ENCODE assay signal across 22 cellular contexts in the genomic region with DNA sequence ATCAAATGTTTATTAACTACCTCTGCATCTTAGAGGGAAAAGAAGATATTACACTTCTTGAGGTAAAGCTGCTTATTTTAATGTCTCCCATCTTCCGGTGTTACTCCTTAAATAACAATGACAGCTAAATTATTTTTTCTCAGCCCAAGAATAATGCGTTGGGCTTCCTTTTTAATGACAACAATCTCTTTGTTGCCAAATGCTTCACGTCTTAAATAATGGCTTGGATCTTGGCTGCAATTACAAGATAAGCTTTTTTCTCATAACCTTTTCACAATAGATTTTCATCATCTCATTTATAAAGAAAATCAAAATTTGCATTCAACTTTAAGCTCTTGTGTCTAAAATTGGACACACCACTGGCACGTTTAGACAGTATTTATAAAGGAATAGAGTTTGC.
DNase-seq lines count a peak whose midpoint lies in the region; ATAC-seq and TF ChIP-seq lines count a peak whose summit lies in the region.
"Had no signal": no experiment of that assay in that cellular context is flagged by ENCODE, and none has a peak within 500 bp of the region (broad histone marks: within the 10 kb centered on the region; RNA-seq: fewer than 3 reads in every experiment).

No MANE protein-coding gene starts in this region.

- no peaks in the 10 kb centered on the region for H3K9me2 ChIP-seq in PC-9 (ENCODE audit: insufficient read depth)

- BruUV-seq in PC-9 (replicated peaks; lab: Mats Ljungman, UMichigan), result no TSS peak

- intact Hi-C loops in left ventricle myocardium inferior (cut with micrococcal nuclease) (no loop called here), Right ventricle myocardium inferior (cut with DNase I) (loop anchor here (10.0 kb wide), 1 partner anchor 136 kb away; no protein-coding TSS in a partner anchor), gastrocnemius medialis (cut with DNase I; ENCODE audit: low total_unique reads) (no loop called here), PC-9 (cut with micrococcal nuclease; ENCODE audit: unreplicated experiment) (no loop called here)

- DNase-seq in left ventricle myocardium inferior (no peak), Right ventricle myocardium inferior (ENCODE audit: missing footprints) (no peak), dermis blood vessel endothelial cell (peak; percentile 87), epithelial cell of prostate (ENCODE audit: low read depth, low spot score) (no peak), gastrocnemius medialis (no peak), PC-9 (no peak)
- no peak for DNase-seq in activated CD4-positive, CD25-positive, alpha-beta regulatory T cell (lab: John Stamatoyannopoulos, UW)
- DNase-seq: ACHN; BE2C; C1 segment of cervical spinal cord; CD4-positive, CD25-positive, alpha-beta regulatory T cell; CD8-positive, alpha-beta memory T cell; COR-L47; DMS 273 treated with DMSO at 0.1 percent for 48 hours; DMS53; DND-41; EL; GM23248 had no signal

- H3K36me3 ChIP-seq in left ventricle myocardium inferior (no peaks in the 10 kb centered on the region), gastrocnemius medialis (no peaks in the 10 kb centered on the region), PC-9 (ENCODE audit: low read depth) (no peaks in the 10 kb centered on the region)
- H3K36me3 ChIP-seq: BE2C, HAP-1 had no signal

- H4K20me1 ChIP-seq in PC-9 (ENCODE audit: insufficient read depth), result no peaks in the 10 kb centered on the region

- CTCF ChIA-PET in PC-9 (lab: Charles Lee), result no interaction called here

- H3K27me3 ChIP-seq in left ventricle myocardium inferior (ENCODE audit: low read depth) (no peaks in the 10 kb centered on the region), gastrocnemius medialis (no peaks in the 10 kb centered on the region), PC-9 (ENCODE audit: insufficient read depth, low read depth) (no peaks in the 10 kb centered on the region)

- no peak for TF ChIP-seq POLR2A in gastrocnemius medialis (IDR thresholded peaks at IDR 0.05)

- no peak overlapping the region for H3K4me3 ChIP-seq in left ventricle myocardium inferior
- H3K4me3 ChIP-seq in gastrocnemius medialis, result no peak overlapping the region
- no peak overlapping the region for H3K4me3 ChIP-seq in PC-9
- H3K4me3 ChIP-seq: GM12878, GM23248, HAP-1 had no signal

- TF ChIP-seq CTCF in left ventricle myocardium inferior (IDR thresholded peaks at IDR 0.05; ENCODE audit: borderline replicate concordance) (no peak), gastrocnemius medialis (IDR thresholded peaks at IDR 0.05 in 4 of 5, conservative IDR thresholded peaks at IDR 0.05 in 1 of 5) (no peak), PC-9 (conservative IDR thresholded peaks at IDR 0.05) (no peak)

- H3K4me2 ChIP-seq in PC-9, result no peak overlapping the region

- no peak overlapping the region for H2AFZ ChIP-seq in PC-9
- H2AFZ ChIP-seq: GM23248 had no signal

- H3K27ac ChIP-seq in left ventricle myocardium inferior (replicated peaks) (peak overlapping the region; percentile 83), epithelial cell of prostate (peak overlapping the region; percentile 64), gastrocnemius medialis (peak overlapping the region in 3 of 4 donors; percentile 16 to 41 (median 29)), PC-9 (no peak overlapping the region)
- H3K27ac ChIP-seq: GM23248 had no signal

- H3K79me2 ChIP-seq in PC-9 (ENCODE audit: low read depth), result no peaks in the 10 kb centered on the region

- ATAC-seq in Right ventricle myocardium inferior (no peak), gastrocnemius medialis (peak in 1 of 2 donors; percentile 24), HG02938 (IDR thresholded peaks at IDR 0.05; ENCODE audit: unreplicated experiment) (no peak)
- ATAC-seq: GM12878, HepG2 had no signal

- H3K9me3 ChIP-seq in left ventricle myocardium inferior (replicated peaks), result no peaks in the 10 kb centered on the region
- H3K9me3 ChIP-seq in gastrocnemius medialis, result no peaks in the 10 kb centered on the region
- H3K9me3 ChIP-seq in PC-9 (ENCODE audit: insufficient read depth, low read depth), result no peaks in the 10 kb centered on the region
- H3K9me3 ChIP-seq: BE2C, HAP-1 had no signal

- H3K4me1 ChIP-seq in left ventricle myocardium inferior (peaks cover 51% of the 10 kb centered on the region), gastrocnemius medialis (peaks cover 0 to 7% of the 10 kb centered on the region in 2 donors), PC-9 (replicated peaks; ENCODE audit: insufficient read depth) (peaks cover 17% of the 10 kb centered on the region)
- H3K4me1 ChIP-seq: BE2C, HAP-1 had no signal

- POLR2A ChIA-PET in PC-9 (lab: Charles Lee; ENCODE audit: unreplicated experiment), result no interaction called here

- no peaks in the 10 kb centered on the region for H3F3A ChIP-seq in PC-9 (ENCODE audit: insufficient read depth, low read depth)

- in situ Hi-C loops in gastrocnemius medialis (cut with MboI; ENCODE audit: low sequenced_read_pairs in 4 of 4), result no loop called here
